1 cellular context compared by ENCODE assay signal in genomic region chr7:16891874-16892620, GRCh38.
A peak's percentile ranks its signal among the peaks of the same experiment; 100 is the strongest.
TF ChIP-seq lines count a peak whose summit lies in the region.

No MANE protein-coding gene starts in this region.

TF ChIP-seq in HepG2, 621 proteins besides CTCF, POLR2A, EP300 and RAD21:
- TF ChIP-seq FOXJ3 (CRISPR knock-in tag; IDR thresholded peaks at IDR 0.05; ENCODE audit: borderline replicate concordance) (0 out of 2 replicates have a peak, but pooled peaks have one; percentile 5), MED13 (CRISPR knock-in tag; IDR thresholded peaks at IDR 0.05) (no peak)
